ENCODE assay signal across 8 cellular contexts in genomic region chr7:18638594-18639452, GRCh38.
A peak's percentile ranks its signal among the peaks of the same experiment; 100 is the strongest.
DNase-seq lines count a peak whose midpoint lies in the region; ATAC-seq and FAIRE-seq lines count a peak whose summit lies in the region.

No MANE protein-coding gene starts in this region.

- H3K9ac ChIP-seq in skeletal muscle satellite cell (ENCODE audit: low read depth, low read length): peak overlapping the region; percentile 42

- peak overlapping the region; percentile 19 for H3K4me2 ChIP-seq in skeletal muscle satellite cell (ENCODE audit: low read length)

- no peak for ATAC-seq in naive thymus-derived CD8-positive, alpha-beta T cell
- ATAC-seq in HG03571 (IDR thresholded peaks at IDR 0.05; ENCODE audit: unreplicated experiment): no peak
- ATAC-seq in HG03159 (IDR thresholded peaks at IDR 0.05; ENCODE audit: unreplicated experiment): no peak

- H3K4me3 ChIP-seq in skeletal muscle satellite cell (ENCODE audit: low read length): no peak overlapping the region

- no peaks in the 10 kb centered on the region for H3K27me3 ChIP-seq in skeletal muscle satellite cell (ENCODE audit: control insufficient read depth, insufficient read depth, low read length)

- peak; percentile 39 for FAIRE-seq in GM19239 (lab: Jason Lieb, UNC)

- no peaks in the 10 kb centered on the region for H3K9me3 ChIP-seq in skeletal muscle satellite cell (replicated peaks; ENCODE audit: low read length)

- no peaks in the 10 kb centered on the region for H3K36me3 Mint-ChIP-seq in naive thymus-derived CD8-positive, alpha-beta T cell

- POLR2A ChIA-PET in naive thymus-derived CD8-positive, alpha-beta T cell (lab: Charles Lee): no interaction called here

- H3K4me1 Mint-ChIP-seq in naive thymus-derived CD8-positive, alpha-beta T cell: peaks cover 0 to 2% (median 0%) of the 10 kb centered on the region in 4 donors

- H3K27ac Mint-ChIP-seq in naive thymus-derived CD8-positive, alpha-beta T cell: peak overlapping the region in 1 of 10 donors; percentile 34

- no peaks in the 10 kb centered on the region for H3K9me3 Mint-ChIP-seq in naive thymus-derived CD8-positive, alpha-beta T cell

- no peaks in the 10 kb centered on the region for H3K27me3 Mint-ChIP-seq in naive thymus-derived CD8-positive, alpha-beta T cell

- no peaks in the 10 kb centered on the region for H3K36me3 ChIP-seq in skeletal muscle satellite cell (ENCODE audit: insufficient read depth, low read length)

- no peak for DNase-seq in GM19239 (ENCODE audit: insufficient read length, low spot score)
- DNase-seq in SIG-M5 (lab: John Stamatoyannopoulos, UW): peak; percentile 16
- DNase-seq in fibroblast of peridontal ligament (ENCODE audit: extremely low read depth): peak; percentile 56
- no peak for DNase-seq in SHP77 treated with DMSO at 0.1 percent for 48 hours (lab: John Stamatoyannopoulos, UW)
- DNase-seq in naive thymus-derived CD8-positive, alpha-beta T cell: no peak

- peaks cover 8% of the 10 kb centered on the region for H3K4me1 ChIP-seq in skeletal muscle satellite cell (ENCODE audit: control insufficient read depth, insufficient read depth, low read length)

- no peak overlapping the region for H3K4me3 Mint-ChIP-seq in naive thymus-derived CD8-positive, alpha-beta T cell

Comparison
In these comparisons a context has a peak if more than half of its experiments do, and no peak if none do; other contexts are left out.
1. DNase-seq: peak in SIG-M5 (single experiment) and fibroblast of peridontal ligament (single experiment); none in GM19239 (single experiment), SHP77 treated with DMSO at 0.1 percent for 48 hours (single experiment) and naive thymus-derived CD8-positive, alpha-beta T cell (0 of 10).